Comparison of ENCODE assay signal across 16 cellular contexts in the genomic region with DNA sequence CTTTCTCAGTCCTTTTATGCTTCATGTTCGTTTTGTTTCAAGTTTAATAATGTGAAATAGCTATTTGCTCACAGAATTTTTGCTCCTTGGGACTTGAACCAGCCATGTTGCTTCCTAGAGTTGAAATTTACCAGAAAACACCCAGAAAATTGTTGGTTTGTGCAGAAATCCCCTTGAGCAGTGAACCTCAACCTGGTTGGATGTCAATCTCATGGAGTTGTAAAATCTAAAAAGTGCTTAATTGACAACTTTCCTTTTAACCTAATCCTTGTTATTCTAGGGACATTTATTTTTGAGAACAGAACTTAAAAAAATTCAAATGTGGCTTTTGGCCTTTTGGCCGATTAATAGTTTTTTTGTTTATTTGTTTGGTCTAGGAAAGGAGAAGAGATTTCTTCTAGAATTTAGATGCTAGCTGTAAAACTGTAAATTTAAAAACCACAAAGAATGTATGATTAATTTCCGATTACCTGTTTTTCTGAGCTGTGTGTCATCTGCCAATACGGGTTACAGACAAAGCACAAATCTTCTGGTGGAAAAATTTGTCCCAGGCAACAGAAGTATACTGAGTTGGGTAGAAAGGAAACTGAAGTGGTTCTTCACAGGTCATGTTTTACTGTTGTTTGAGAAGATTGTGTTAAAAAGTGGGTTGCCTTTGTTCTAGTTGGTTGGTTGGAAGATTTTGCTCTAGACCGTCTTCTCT.
DNase-seq lines count a peak whose midpoint lies in the region; ATAC-seq and TF ChIP-seq lines count a peak whose summit lies in the region.
"Had no signal": no experiment of that assay in that cellular context is flagged by ENCODE, and none has a peak within 500 bp of the region (broad histone marks: within the 10 kb centered on the region; RNA-seq: fewer than 3 reads in every experiment).

No MANE protein-coding gene starts in this region.

- H3K27me3 Mint-ChIP-seq in activated T-cell treated with anti-CD3 and anti-CD28 coated beads, Interleukin-2, amount 50 U/mL, for 24 hours, result no peaks in the 10 kb centered on the region
- no peaks in the 10 kb centered on the region for H3K27me3 Mint-ChIP-seq in central memory CD8-positive, alpha-beta T cell
- H3K27me3 Mint-ChIP-seq in stimulated activated naive B cell treated with anti-CD40 and anti-IgM and Interleukin-4, amounts not matched to agents 10 μg/mL and 1 μg/mL and 100 μg/mL, for 72 hours, result no peaks in the 10 kb centered on the region

- H3K4me1 Mint-ChIP-seq in activated T-cell treated with anti-CD3 and anti-CD28 coated beads, Interleukin-2, amount 50 U/mL, for 24 hours (ENCODE audit: low read depth), result peaks cover 58% of the 10 kb centered on the region
- peaks cover 29% of the 10 kb centered on the region for H3K4me1 Mint-ChIP-seq in central memory CD8-positive, alpha-beta T cell
- H3K4me1 Mint-ChIP-seq in stimulated activated naive B cell treated with anti-CD40 and anti-IgM and Interleukin-4, amounts not matched to agents 10 μg/mL and 1 μg/mL and 100 μg/mL, for 72 hours, result peaks cover 11 to 13% of the 10 kb centered on the region in 2 donors
- H3K4me1 Mint-ChIP-seq: nephron had no signal

- H3K27ac Mint-ChIP-seq in activated T-cell treated with anti-CD3 and anti-CD28 coated beads, Interleukin-2, amount 50 U/mL, for 24 hours, result peak overlapping the region; percentile 85
- H3K27ac Mint-ChIP-seq in central memory CD8-positive, alpha-beta T cell (ENCODE audit: low read depth), result peak overlapping the region; percentile 3
- peak overlapping the region; percentile 21 for H3K27ac Mint-ChIP-seq in stimulated activated naive B cell treated with anti-CD40 and anti-IgM and Interleukin-4, amounts not matched to agents 10 μg/mL and 1 μg/mL and 100 μg/mL, for 72 hours
- H3K27ac Mint-ChIP-seq: GM23338, nephron had no signal

- H3K36me3 ChIP-seq in OCI-LY7 (ENCODE audit: insufficient read depth, low read length) (peaks cover 90% of the 10 kb centered on the region), esophagus muscularis mucosa (no peaks in the 10 kb centered on the region)

- H3K4me1 ChIP-seq in OCI-LY7 (ENCODE audit: insufficient read depth, low read length, poor library complexity, severe bottlenecking), result no peaks in the 10 kb centered on the region
- no peaks in the 10 kb centered on the region for H3K4me1 ChIP-seq in esophagus muscularis mucosa

- WGBS in esophagus muscularis mucosa, result 92% methylated on average over 5 of the region's 5 CpGs

- TF ChIP-seq POLR2A in esophagus muscularis mucosa (IDR thresholded peaks at IDR 0.05; ENCODE audit: low read depth), result no peak

- H3K4me3 Mint-ChIP-seq in activated T-cell treated with anti-CD3 and anti-CD28 coated beads, Interleukin-2, amount 50 U/mL, for 24 hours, result peak overlapping the region; percentile 23
- no peak overlapping the region for H3K4me3 Mint-ChIP-seq in central memory CD8-positive, alpha-beta T cell
- no peak overlapping the region for H3K4me3 Mint-ChIP-seq in stimulated activated naive B cell treated with anti-CD40 and anti-IgM and Interleukin-4, amounts not matched to agents 10 μg/mL and 1 μg/mL and 100 μg/mL, for 72 hours
- H3K4me3 Mint-ChIP-seq: GM23338, nephron had no signal

- no peaks in the 10 kb centered on the region for H3K9me2 ChIP-seq in OCI-LY7 (ENCODE audit: insufficient read depth, low read length)

- CTCF ChIA-PET in RWPE1 (lab: Yijun Ruan, JAX), result no interaction called here
- CTCF ChIA-PET in OCI-LY7 (lab: Charles Lee; ENCODE audit: unreplicated experiment), result no interaction called here

- intact Hi-C loops in OCI-LY7 (cut with micrococcal nuclease; ENCODE audit: unreplicated experiment), result no loop called here
- intact Hi-C loops in esophagus muscularis mucosa (cut with DNase I), result no loop called here

- no peaks in the 10 kb centered on the region for H3K9me3 Mint-ChIP-seq in activated T-cell treated with anti-CD3 and anti-CD28 coated beads, Interleukin-2, amount 50 U/mL, for 24 hours
- H3K9me3 Mint-ChIP-seq in central memory CD8-positive, alpha-beta T cell, result peaks cover 4% of the 10 kb centered on the region
- peaks cover 0 to 3% of the 10 kb centered on the region in 2 donors for H3K9me3 Mint-ChIP-seq in stimulated activated naive B cell treated with anti-CD40 and anti-IgM and Interleukin-4, amounts not matched to agents 10 μg/mL and 1 μg/mL and 100 μg/mL, for 72 hours
- H3K9me3 Mint-ChIP-seq: GM23338, nephron had no signal

- H3K4me2 ChIP-seq in OCI-LY7 (ENCODE audit: low read length), result no peak overlapping the region
- H3K4me2 ChIP-seq: GM23338 had no signal

- H3K79me2 ChIP-seq in OCI-LY7 (ENCODE audit: insufficient read depth, low read depth, low read length), result peaks cover 100% of the 10 kb centered on the region

- BruUV-seq in OCI-LY7 (replicated peaks; lab: Mats Ljungman, UMichigan), result no TSS peak

- DNase-seq in activated T-cell treated with anti-CD3 and anti-CD28 coated beads, Interleukin-2, amount 50 U/mL, for 24 hours, result no peak
- DNase-seq in activated T-cell treated with anti-CD3 and anti-CD28 coated beads, Interleukin-2, amount 50 U/mL, for 48 hours, result no peak
- DNase-seq in RWPE1 (ENCODE audit: low spot score) (peak; percentile 1), OCI-LY7 (ENCODE audit: low spot score) (no peak), esophagus muscularis mucosa (ENCODE audit: extremely low spot score) (no peak)
- no peak for DNase-seq in central memory CD8-positive, alpha-beta T cell (ENCODE audit: low spot score in 2 of 2)
- DNase-seq in stimulated activated naive B cell treated with anti-CD40 and anti-IgM and Interleukin-4, amounts not matched to agents 10 μg/mL and 1 μg/mL and 100 μg/mL, for 72 hours, result no peak
- DNase-seq: dermis blood vessel endothelial cell; left ventricle myocardium inferior; NCI-H1105 treated with DMSO at 0.1 percent for 48 hours; NCI-H446; retina; stimulated activated CD4-positive, alpha-beta T cell treated with anti-CD3 and anti-CD28 coated beads, Interleukin-2, amount 100 ng/mL, for 24 hours had no signal

- TF ChIP-seq EP300 in esophagus muscularis mucosa (IDR thresholded peaks at IDR 0.05), result no peak

- ATAC-seq in central memory CD8-positive, alpha-beta T cell (replicated peaks; ENCODE audit: extremely low read depth, poor library complexity, severe bottlenecking), result no peak
- peak in 1 of 2 donors; percentile 57 for ATAC-seq in stimulated activated naive B cell treated with anti-CD40 and anti-IgM and Interleukin-4, amounts not matched to agents 10 μg/mL and 1 μg/mL and 100 μg/mL, for 72 hours (replicated peaks)
- ATAC-seq in GM21723 (IDR thresholded peaks at IDR 0.05; ENCODE audit: unreplicated experiment), result no peak
- ATAC-seq: GM23338 had no signal

- H3K9me3 ChIP-seq in OCI-LY7 (ENCODE audit: low read length) (no peaks in the 10 kb centered on the region; the same call in 1 of the 2 replicates), esophagus muscularis mucosa (no peaks in the 10 kb centered on the region)
- H3K9me3 ChIP-seq: left ventricle myocardium inferior had no signal

- no peak overlapping the region for H2AFZ ChIP-seq in OCI-LY7 (ENCODE audit: low read length)
- H2AFZ ChIP-seq: GM23338 had no signal

- H3K4me3 ChIP-seq in OCI-LY7 (ENCODE audit: low read depth, low read length, poor library complexity, severe bottlenecking) (no peak overlapping the region), esophagus muscularis mucosa (no peak overlapping the region)
- H3K4me3 ChIP-seq: GM23338, left ventricle myocardium inferior had no signal

- H3K27me3 ChIP-seq in esophagus muscularis mucosa, result no peaks in the 10 kb centered on the region

- POLR2A ChIA-PET in RWPE1 (lab: Yijun Ruan, JAX; ENCODE audit: low non-redundant PET), result no interaction called here
- POLR2A ChIA-PET in OCI-LY7 (lab: Charles Lee), result interaction anchor here (0.5 to 2.1 kb wide), 3 partner anchors 11 to 90 kb away, joined by 3 to 12 read pairs (median 3); no protein-coding TSS in a partner anchor

- no peaks in the 10 kb centered on the region for H4K20me1 ChIP-seq in OCI-LY7 (ENCODE audit: insufficient read depth, low read length)

- peaks cover 70% of the 10 kb centered on the region for H3K36me3 Mint-ChIP-seq in activated T-cell treated with anti-CD3 and anti-CD28 coated beads, Interleukin-2, amount 50 U/mL, for 24 hours (ENCODE audit: low read depth)
- peaks cover 9% of the 10 kb centered on the region for H3K36me3 Mint-ChIP-seq in central memory CD8-positive, alpha-beta T cell (ENCODE audit: insufficient read depth)
- H3K36me3 Mint-ChIP-seq in stimulated activated naive B cell treated with anti-CD40 and anti-IgM and Interleukin-4, amounts not matched to agents 10 μg/mL and 1 μg/mL and 100 μg/mL, for 72 hours, result peaks cover 10 to 29% of the 10 kb centered on the region in 2 donors

- no peak overlapping the region for H3K27ac ChIP-seq in RWPE1
- H3K27ac ChIP-seq in OCI-LY7 (ENCODE audit: low read depth, low read length, poor library complexity, severe bottlenecking), result no peak overlapping the region
- H3K27ac ChIP-seq in esophagus muscularis mucosa (replicated peaks in 1 of 4), result no peak overlapping the region
- H3K27ac ChIP-seq: left ventricle myocardium inferior had no signal

- TF ChIP-seq CTCF in RWPE1 (conservative IDR thresholded peaks at IDR 0.05; ENCODE audit: low read depth) (no peak), OCI-LY7 (conservative IDR thresholded peaks at IDR 0.05; ENCODE audit: low read length) (no peak), esophagus muscularis mucosa (IDR thresholded peaks at IDR 0.05) (no peak)

Comparison
In these comparisons a context has a peak if more than half of its experiments do, and no peak if none do; other contexts are left out.
1. H3K27ac Mint-ChIP-seq: peak in every context shown above with its lines; median percentile 85 in activated T-cell treated with anti-CD3 and anti-CD28 coated beads, Interleukin-2, amount 50 U/mL, for 24 hours; 21 in stimulated activated naive B cell treated with anti-CD40 and anti-IgM and Interleukin-4, amounts not matched to agents 10 μg/mL and 1 μg/mL and 100 μg/mL, for 72 hours; 3 in central memory CD8-positive, alpha-beta T cell.